Comparison of ENCODE assay signal across 10 cellular contexts in the genomic region with DNA sequence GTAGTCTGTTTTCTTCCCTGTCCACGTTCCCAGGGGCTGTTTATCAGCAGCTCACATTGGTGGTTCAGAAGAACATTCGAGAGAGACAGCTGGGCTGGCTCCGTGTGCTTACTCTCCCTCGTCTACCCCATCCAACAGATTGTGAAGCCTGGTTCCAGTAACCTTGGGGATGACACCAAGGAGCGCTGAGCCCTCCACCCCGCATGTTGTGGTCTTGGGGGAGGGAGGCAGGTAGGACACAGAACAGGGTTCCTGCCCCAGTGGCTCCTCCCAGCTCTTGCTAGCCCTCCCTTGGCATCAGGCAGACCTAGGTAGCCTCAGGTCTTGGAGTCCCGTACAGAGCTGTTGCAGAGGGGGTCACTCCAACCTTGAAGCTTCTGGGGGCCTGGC. TPM values are rescaled to one million over a fixed set of nuclear protein-coding genes. Genes with fewer than 3 reads are reported as not detected.
DNase-seq lines count a peak whose midpoint lies in the region; ATAC-seq and TF ChIP-seq lines count a peak whose summit lies in the region.
"Had no signal": no experiment of that assay in that cellular context is flagged by ENCODE, and none has a peak within 500 bp of the region (broad histone marks: within the 10 kb centered on the region; RNA-seq: fewer than 3 reads in every experiment).

No MANE protein-coding gene starts in this region.

- ATAC-seq in naive thymus-derived CD4-positive, alpha-beta T cell, result no peak
- ATAC-seq in GM21447 (IDR thresholded peaks at IDR 0.05; ENCODE audit: unreplicated experiment), result no peak
- ATAC-seq: WTC11 had no signal

- no peak overlapping the region for H3K4me3 ChIP-seq in ascending aorta
- peak overlapping the region; percentile 46 for H3K4me3 ChIP-seq in naive thymus-derived CD4-positive, alpha-beta T cell (ENCODE audit: low read length)
- H3K4me3 ChIP-seq: cardiac muscle cell had no signal

- TF ChIP-seq CTCF in CD14-positive monocyte (IDR thresholded peaks at IDR 0.05) (no peak), ascending aorta (IDR thresholded peaks at IDR 0.05) (no peak)

- H3K9me3 Mint-ChIP-seq in CD14-positive monocyte, result peaks cover 0 to 2% (median 0%) of the 10 kb centered on the region in 7 donors
- peaks cover 0 to 2% (median 0%) of the 10 kb centered on the region in 11 donors for H3K9me3 Mint-ChIP-seq in naive thymus-derived CD4-positive, alpha-beta T cell
- H3K9me3 Mint-ChIP-seq: WTC11 had no signal

- no peaks in the 10 kb centered on the region for H3K9me3 ChIP-seq in ascending aorta
- no peaks in the 10 kb centered on the region for H3K9me3 ChIP-seq in naive thymus-derived CD4-positive, alpha-beta T cell (ENCODE audit: control insufficient read depth in 2 of 3, low read length in 3 of 3)

- POLR2A ChIA-PET in naive thymus-derived CD4-positive, alpha-beta T cell (lab: Charles Lee), result interaction anchor here (0.9 to 25.6 kb wide), 13 partner anchors 10 to 147 kb away, joined by 3 to 529 read pairs (median 9); a partner anchor contains a TSS

- no peak for DNase-seq in CD14-positive monocyte (ENCODE audit: low spot score)
- peak in 46 of 76 experiments; percentile 5 to 58 (median 28) for DNase-seq in HUDEP-2 (lab: John Stamatoyannopoulos, UW; ENCODE audit: unreplicated experiment in 76 of 76)
- DNase-seq in ascending aorta (ENCODE audit: low spot score in 2 of 2), result no peak
- DNase-seq in naive thymus-derived CD4-positive, alpha-beta T cell, result no peak
- DNase-seq in amygdala (lab: John Stamatoyannopoulos, UW), result no peak
- no peak for DNase-seq in cerebellar cortex (ENCODE audit: low spot score)
- DNase-seq in NCI-H345 treated with DMSO at 0.1 percent for 48 hours (lab: John Stamatoyannopoulos, UW; ENCODE audit: unreplicated experiment), result no peak

- no peak overlapping the region for H3K4me3 Mint-ChIP-seq in CD14-positive monocyte
- peak overlapping the region; percentile 76 to 95 (median 85) for H3K4me3 Mint-ChIP-seq in naive thymus-derived CD4-positive, alpha-beta T cell
- H3K4me3 Mint-ChIP-seq: WTC11 had no signal

- intact Hi-C loops in CD14-positive monocyte (cut with micrococcal nuclease) (loop anchor here in 1 of 2 donors (5.0 kb wide), 1 partner anchor 32 kb away; a partner anchor contains a TSS), ascending aorta (cut with DNase I) (no loop called here)
- intact Hi-C loops in naive thymus-derived CD4-positive, alpha-beta T cell (cut with micrococcal nuclease), result loop anchor here (2.0 kb wide), 3 partner anchors 113 to 159 kb away; no protein-coding TSS in a partner anchor

- H3K36me3 ChIP-seq in ascending aorta, result peaks cover 0 to 12% of the 10 kb centered on the region in 2 donors
- peaks cover 0 to 5% (median 0%) of the 10 kb centered on the region in 3 experiments for H3K36me3 ChIP-seq in naive thymus-derived CD4-positive, alpha-beta T cell (ENCODE audit: control insufficient read depth in 2 of 3, insufficient read depth in 3 of 3, low read length in 3 of 3)
- H3K36me3 ChIP-seq: cardiac muscle cell had no signal

- H3K4me1 Mint-ChIP-seq in CD14-positive monocyte, result peaks cover 100% of the 10 kb centered on the region
- peaks cover 83 to 100% (median 97%) of the 10 kb centered on the region in 7 donors for H3K4me1 Mint-ChIP-seq in naive thymus-derived CD4-positive, alpha-beta T cell

- peaks cover 3 to 37% of the 10 kb centered on the region in 2 donors for H3K4me1 ChIP-seq in ascending aorta
- peaks cover 97 to 98% of the 10 kb centered on the region in 2 donors for H3K4me1 ChIP-seq in naive thymus-derived CD4-positive, alpha-beta T cell (ENCODE audit: control insufficient read depth in 2 of 2, insufficient read depth in 2 of 2, low read length in 2 of 2)

- H3K27me3 ChIP-seq in ascending aorta, result no peaks in the 10 kb centered on the region
- H3K27me3 ChIP-seq in naive thymus-derived CD4-positive, alpha-beta T cell (ENCODE audit: control insufficient read depth in 2 of 2, insufficient read depth in 2 of 2, low read length in 2 of 2), result no peaks in the 10 kb centered on the region
- H3K27me3 ChIP-seq: cardiac muscle cell had no signal

- H3K36me3 Mint-ChIP-seq in CD14-positive monocyte, result peaks cover 36 to 50% of the 10 kb centered on the region in 2 donors
- peaks cover 4 to 46% (median 18%) of the 10 kb centered on the region in 5 donors for H3K36me3 Mint-ChIP-seq in naive thymus-derived CD4-positive, alpha-beta T cell
- H3K36me3 Mint-ChIP-seq: WTC11 had no signal

- H3K27ac Mint-ChIP-seq in CD14-positive monocyte, result peak overlapping the region in 6 of 7 donors; percentile 69 to 84 (median 74)
- peak overlapping the region; percentile 92 to 99 (median 97) for H3K27ac Mint-ChIP-seq in naive thymus-derived CD4-positive, alpha-beta T cell

- no peaks in the 10 kb centered on the region for H3K27me3 Mint-ChIP-seq in CD14-positive monocyte (ENCODE audit: low read depth in 3 of 3)
- H3K27me3 Mint-ChIP-seq in naive thymus-derived CD4-positive, alpha-beta T cell, result no peaks in the 10 kb centered on the region

- peak overlapping the region; percentile 37 to 56 for H3K27ac ChIP-seq in ascending aorta
- H3K27ac ChIP-seq in naive thymus-derived CD4-positive, alpha-beta T cell (ENCODE audit: low read depth, low read length), result peak overlapping the region; percentile 94
- H3K27ac ChIP-seq: cardiac muscle cell had no signal

- CTCF ChIA-PET in naive thymus-derived CD4-positive, alpha-beta T cell (lab: Charles Lee), result interaction anchor here (0.6 to 2.9 kb wide), 7 partner anchors 11 to 159 kb away, joined by 3 to 30 read pairs (median 3); no protein-coding TSS in a partner anchor

RNA-seq across cellular contexts. Expression of a gene that starts 33.1 kb away (rescaled TPM):
- 10 to 100 TPM; 22.5 to 28.0 TPM for polyA plus RNA-seq in CD14-positive monocyte
- total RNA-seq in ascending aorta, result 235 TPM
- total RNA-seq in naive thymus-derived CD4-positive, alpha-beta T cell, result 100 to 1,000 TPM; 175 to 256 (median 199) TPM
- 10 to 100 TPM; 42.4 to 53.7 TPM for polyA plus RNA-seq in naive thymus-derived CD4-positive, alpha-beta T cell

Comparison
In these comparisons a context has a peak if more than half of its experiments do, and no peak if none do; other contexts are left out.
1. DNase-seq: peak in HUDEP-2 (46 of 76); none in CD14-positive monocyte (single experiment), ascending aorta (0 of 2), naive thymus-derived CD4-positive, alpha-beta T cell (0 of 9), amygdala (0 of 56), cerebellar cortex (single experiment) and NCI-H345 treated with DMSO at 0.1 percent for 48 hours (single experiment).
2. H3K4me3 Mint-ChIP-seq: peak in naive thymus-derived CD4-positive, alpha-beta T cell (10 of 10); none in CD14-positive monocyte (0 of 2).